27 cellular contexts compared by ENCODE assay signal in genomic region chr18:3154214-3154613, GRCh38.
"Had no signal": no experiment of that assay in that cellular context is flagged by ENCODE, and none has a peak within 500 bp of the region (broad histone marks: within the 10 kb centered on the region; RNA-seq: fewer than 3 reads in every experiment).

No MANE protein-coding gene starts in this region.

- H3K27me3 Mint-ChIP-seq: activated B cell treated with CpG ODN at 0.5 μM for 24 hours; activated CD8-positive, alpha-beta T cell treated with anti-CD3 and anti-CD28 coated beads for 36 hours; activated naive CD8-positive, alpha-beta T cell; activated T-helper 17 cell treated with anti-CD3 and anti-CD28 coated beads, Interleukin-2, amount 50 U/mL, for 72 hours; T-helper 17 cell had no signal

- H3K9me3 Mint-ChIP-seq: activated B cell treated with CpG ODN at 0.5 μM for 24 hours; activated CD8-positive, alpha-beta T cell treated with anti-CD3 and anti-CD28 coated beads for 36 hours; activated T-cell treated with anti-CD3 and anti-CD28 coated beads, Interleukin-2, amount 50 U/mL, for 4 hours; activated T-helper 17 cell treated with anti-CD3 and anti-CD28 coated beads, Interleukin-2, amount 50 U/mL, for 72 hours; T-helper 2 cell treated with Interferon-gamma antibody and Interleukin-4, amounts not matched to agents 5 μg/mL and 100 μg/mL, for 36 hours had no signal

- ATAC-seq: activated CD4-positive, CD25-positive, alpha-beta regulatory T cell treated with anti-CD3 and anti-CD28 coated beads, Interleukin-2, amount 50 U/mL, for 24 hours; activated CD8-positive, alpha-beta T cell treated with anti-CD3 and anti-CD28 coated beads for 36 hours; activated T-cell treated with anti-CD3 and anti-CD28 coated beads, Interleukin-2, amount 50 U/mL, for 4 hours; activated T-helper 17 cell treated with anti-CD3 and anti-CD28 coated beads, Interleukin-2, amount 50 U/mL, for 72 hours; T-helper 17 cell had no signal

- H3K4me3 ChIP-seq: colonic mucosa, esophagus squamous epithelium had no signal

- H3K27ac ChIP-seq: brain microvascular endothelial cell, colonic mucosa, epithelial cell of prostate, WERI-Rb-1 had no signal

- H3K4me1 ChIP-seq: colonic mucosa had no signal

- H3K27ac Mint-ChIP-seq: activated B cell treated with CpG ODN at 0.5 μM for 24 hours; activated CD8-positive, alpha-beta T cell treated with anti-CD3 and anti-CD28 coated beads for 36 hours; activated naive CD8-positive, alpha-beta T cell; activated T-helper 17 cell treated with anti-CD3 and anti-CD28 coated beads, Interleukin-2, amount 50 U/mL, for 72 hours; T-helper 17 cell; T-helper 2 cell treated with Interferon-gamma antibody and Interleukin-4, amounts not matched to agents 5 μg/mL and 100 μg/mL, for 36 hours had no signal

- H3K4me3 Mint-ChIP-seq: activated B cell treated with CpG ODN at 0.5 μM for 24 hours; activated CD8-positive, alpha-beta T cell treated with anti-CD3 and anti-CD28 coated beads for 36 hours; activated naive CD8-positive, alpha-beta T cell; activated T-cell treated with anti-CD3 and anti-CD28 coated beads, Interleukin-2, amount 50 U/mL, for 4 hours; activated T-helper 17 cell treated with anti-CD3 and anti-CD28 coated beads, Interleukin-2, amount 50 U/mL, for 72 hours; T-helper 17 cell; T-helper 2 cell treated with Interferon-gamma antibody and Interleukin-4, amounts not matched to agents 5 μg/mL and 100 μg/mL, for 36 hours had no signal

- DNase-seq: activated B cell treated with CpG ODN at 0.5 μM for 24 hours; activated CD4-positive, alpha-beta T cell treated with anti-CD3 and anti-CD28 coated beads for 48 hours; activated CD8-positive, alpha-beta memory T cell treated with anti-CD3 and anti-CD28 coated beads for 24 hours; activated CD8-positive, alpha-beta T cell treated with anti-CD3 and anti-CD28 coated beads for 36 hours; activated effector memory CD4-positive, alpha-beta T cell treated with Interleukin-2 at 50 U/mL for 16 hours; activated gamma-delta T cell treated with Interleukin-2 at 50 U/mL for 16 hours; activated naive CD4-positive, alpha-beta T cell treated with anti-CD3 and anti-CD28 coated beads, Interleukin-2, amount 50 U/mL, for 16 hours; activated naive CD4-positive, alpha-beta T cell treated with Interleukin-2 at 50 U/mL for 16 hours; activated T-cell treated with anti-CD3 and anti-CD28 coated beads, Interleukin-2, amount 50 U/mL, for 4 hours; amniotic stem cell; anterior cingulate cortex; brain microvascular endothelial cell; caudate nucleus; cerebellar nuclear complex; colonic mucosa; effector CD8-positive, alpha-beta T cell; esophagus squamous epithelium; foreskin melanocyte; T-helper 1 cell; T-helper 17 cell; T1000; WERI-Rb-1 had no signal

- H3K36me3 ChIP-seq: brain microvascular endothelial cell, colonic mucosa, esophagus squamous epithelium, WERI-Rb-1 had no signal

- H3K9me3 ChIP-seq: colonic mucosa, esophagus squamous epithelium had no signal

- H3K27me3 ChIP-seq: brain microvascular endothelial cell, colonic mucosa, esophagus squamous epithelium had no signal
